ENCODE assay signal across 22 cellular contexts in genomic region chr16:57329718-57330327, GRCh38. TPM values are rescaled to one million over a fixed set of nuclear protein-coding genes. Genes with fewer than 3 reads are reported as not detected.
DNase-seq lines count a peak whose midpoint lies in the region; ATAC-seq, FAIRE-seq and TF ChIP-seq lines count a peak whose summit lies in the region.
"Had no signal": no experiment of that assay in that cellular context is flagged by ENCODE, and none has a peak within 500 bp of the region (broad histone marks: within the 10 kb centered on the region; RNA-seq: fewer than 3 reads in every experiment).

No MANE protein-coding gene starts in this region.

- no peaks in the 10 kb centered on the region for H3K79me2 ChIP-seq in OCI-LY3 (ENCODE audit: low read length)

- H3K27me3 ChIP-seq in OCI-LY3 (ENCODE audit: low read depth, low read length): no peaks in the 10 kb centered on the region
- H3K27me3 ChIP-seq: BLaER1 had no signal

- no peaks in the 10 kb centered on the region; the same call in 1 of the 2 replicates for H3K9me3 ChIP-seq in OCI-LY3 (ENCODE audit: insufficient read depth, low read length)
- H3K9me3 ChIP-seq: Caco-2 had no signal

- peak; percentile 11 for FAIRE-seq in A204.1 (lab: Jason Lieb, UNC)
- FAIRE-seq: G401.6, GM18507 had no signal

- peaks cover 14% of the 10 kb centered on the region for H3K4me1 ChIP-seq in OCI-LY3 (ENCODE audit: low read length)
- H3K4me1 ChIP-seq: BLaER1, Caco-2 had no signal

- no peak overlapping the region for H3K27ac ChIP-seq in OCI-LY3 (ENCODE audit: low read length)
- H3K27ac ChIP-seq: BLaER1, C4-2B had no signal

- H3K9me3 Mint-ChIP-seq in chondrocyte (ENCODE audit: low read depth) (peaks cover 8% of the 10 kb centered on the region), osteocyte (ENCODE audit: unreplicated experiment) (peaks cover 10% of the 10 kb centered on the region)
- H3K9me3 Mint-ChIP-seq in activated naive CD8-positive, alpha-beta T cell treated with anti-CD3 and anti-CD28 coated beads, Interleukin-2, amount 50 U/mL, for 24 hours: peaks cover 13% of the 10 kb centered on the region

- H3K4me3 ChIP-seq in OCI-LY3 (ENCODE audit: low read length): no peak overlapping the region
- H3K4me3 ChIP-seq: BLaER1, GM23338 had no signal

- no peak overlapping the region for H3K9ac ChIP-seq in OCI-LY3 (ENCODE audit: low read length)
- H3K9ac ChIP-seq: BLaER1 had no signal

- H3K27ac Mint-ChIP-seq in chondrocyte (ENCODE audit: unreplicated experiment) (peak overlapping the region; percentile 41), osteocyte (ENCODE audit: unreplicated experiment) (no peak overlapping the region)
- H3K27ac Mint-ChIP-seq in activated naive CD8-positive, alpha-beta T cell treated with anti-CD3 and anti-CD28 coated beads, Interleukin-2, amount 50 U/mL, for 24 hours: no peak overlapping the region
- H3K27ac Mint-ChIP-seq: B cell; CD4-positive, CD25-positive, alpha-beta regulatory T cell; CD8-positive, alpha-beta T cell; GM23338; H9 had no signal

- peaks cover 19% of the 10 kb centered on the region for H3K4me1 Mint-ChIP-seq in chondrocyte (ENCODE audit: low read depth)
- peaks cover 1% of the 10 kb centered on the region for H3K4me1 Mint-ChIP-seq in osteocyte (ENCODE audit: unreplicated experiment)
- H3K4me1 Mint-ChIP-seq in activated naive CD8-positive, alpha-beta T cell treated with anti-CD3 and anti-CD28 coated beads, Interleukin-2, amount 50 U/mL, for 24 hours: peaks cover 3% of the 10 kb centered on the region
- H3K4me1 Mint-ChIP-seq: GM23338, H9 had no signal

- H3K4me2 ChIP-seq in OCI-LY3 (ENCODE audit: low read length): peak overlapping the region; percentile 52
- H3K4me2 ChIP-seq: BLaER1, GM23338 had no signal

- H3K36me3 ChIP-seq in OCI-LY3 (replicated peaks; ENCODE audit: low read depth, low read length): no peaks in the 10 kb centered on the region
- H3K36me3 ChIP-seq: BLaER1 had no signal

- H3K27me3 Mint-ChIP-seq in chondrocyte (ENCODE audit: low read depth) (peaks cover 18% of the 10 kb centered on the region), osteocyte (ENCODE audit: unreplicated experiment) (peaks cover 69% of the 10 kb centered on the region)
- peaks cover 14% of the 10 kb centered on the region for H3K27me3 Mint-ChIP-seq in activated naive CD8-positive, alpha-beta T cell treated with anti-CD3 and anti-CD28 coated beads, Interleukin-2, amount 50 U/mL, for 24 hours
- H3K27me3 Mint-ChIP-seq: B cell had no signal

- no peaks in the 10 kb centered on the region for H4K20me1 ChIP-seq in OCI-LY3 (ENCODE audit: insufficient read depth, low read length)
- H4K20me1 ChIP-seq: BLaER1 had no signal

- no peak overlapping the region for H3K4me3 Mint-ChIP-seq in chondrocyte (ENCODE audit: unreplicated experiment)
- H3K4me3 Mint-ChIP-seq in osteocyte (ENCODE audit: unreplicated experiment): no peak overlapping the region
- no peak overlapping the region for H3K4me3 Mint-ChIP-seq in activated naive CD8-positive, alpha-beta T cell treated with anti-CD3 and anti-CD28 coated beads, Interleukin-2, amount 50 U/mL, for 24 hours
- H3K4me3 Mint-ChIP-seq: B cell; CD4-positive, CD25-positive, alpha-beta regulatory T cell; CD8-positive, alpha-beta T cell; GM23338; H9 had no signal

- 0 out of 2 replicates have a peak overlapping the region, but pooled peaks have one; percentile 31 for H2AFZ ChIP-seq in OCI-LY3 (ENCODE audit: low read depth, low read length)
- H2AFZ ChIP-seq: GM23338 had no signal

- ATAC-seq in HG03280 (IDR thresholded peaks at IDR 0.05; ENCODE audit: unreplicated experiment): no peak
- no peak for ATAC-seq in activated naive CD8-positive, alpha-beta T cell treated with anti-CD3 and anti-CD28 coated beads, Interleukin-2, amount 50 U/mL, for 24 hours
- ATAC-seq: CD8-positive, alpha-beta T cell; GM23338; HCT116 had no signal

- DNase-seq in chondrocyte (ENCODE audit: low spot score) (no peak), osteocyte (ENCODE audit: extremely low spot score, unreplicated experiment) (peak; percentile 40), A172 (ENCODE audit: low spot score) (no peak)
- no peak for DNase-seq in activated naive CD8-positive, alpha-beta T cell treated with anti-CD3 and anti-CD28 coated beads, Interleukin-2, amount 50 U/mL, for 24 hours
- DNase-seq: 8988T; Caco-2; CD4-positive, CD25-positive, alpha-beta regulatory T cell; CD8-positive, alpha-beta T cell; DMS153; DND-41; H9 had no signal

- peaks cover 6% of the 10 kb centered on the region for H3K36me3 Mint-ChIP-seq in chondrocyte (ENCODE audit: low read depth)
- H3K36me3 Mint-ChIP-seq in osteocyte (ENCODE audit: unreplicated experiment): no peaks in the 10 kb centered on the region
- no peaks in the 10 kb centered on the region for H3K36me3 Mint-ChIP-seq in activated naive CD8-positive, alpha-beta T cell treated with anti-CD3 and anti-CD28 coated beads, Interleukin-2, amount 50 U/mL, for 24 hours (ENCODE audit: low read depth)
- H3K36me3 Mint-ChIP-seq: CD4-positive, CD25-positive, alpha-beta regulatory T cell; CD8-positive, alpha-beta T cell had no signal

- TF ChIP-seq CTCF in OCI-LY3 (IDR thresholded peaks at IDR 0.05; ENCODE audit: low read depth, low read length) (no peak), chondrocyte (IDR thresholded peaks at IDR 0.05) (no peak), osteocyte (IDR thresholded peaks at IDR 0.05) (no peak)

RNA-seq across cellular contexts. Expression of gene CCL22, which starts 28.8 kb away (rescaled TPM):
- total RNA-seq in chondrocyte: not detected in 3 replicates
- total RNA-seq in osteocyte: not detected in 2 replicates
- total RNA-seq in A172 (2014; rRNA removed; shearing (Covaris generic)): not detected in 2 replicates
- total RNA-seq: CD4-positive, CD25-positive, alpha-beta regulatory T cell; CD8-positive, alpha-beta T cell; GM23338; H4; H9 had no signal

RNA-seq across cellular contexts. Expression of gene CX3CL1, which starts 42.5 kb away (rescaled TPM):
- total RNA-seq in chondrocyte (11.2 to 47.9 TPM (median 46.0 TPM) in 3 replicates), osteocyte (2.3 and 2.6 TPM in 2 replicates)
- 0.79 and 0.88 TPM in 2 replicates for total RNA-seq in A172 (2014; rRNA removed; shearing (Covaris generic))
- total RNA-seq: B cell; Caco-2; CD8-positive, alpha-beta T cell had no signal

RNA-seq across cellular contexts. Expression of gene PLLP, which starts 45.4 kb away (rescaled TPM):
- total RNA-seq in chondrocyte (0.02 TPM in 1 of 3 replicates, not detected in the others), osteocyte (0.30 and 1.2 TPM in 2 replicates)
- 0.55 TPM in 1 of 2 replicates, not detected in the other for total RNA-seq in A172 (2014; rRNA removed; shearing (Covaris generic))
- total RNA-seq: B cell; CD4-positive, CD25-positive, alpha-beta regulatory T cell had no signal
